In genomic region chr18:79798999-79799370, GRCh38 we compare ENCODE assay signal across 11 cellular contexts. TPM values are rescaled to one million over a fixed set of nuclear protein-coding genes. Genes with fewer than 3 reads are reported as not detected.
DNase-seq lines count a peak whose midpoint lies in the region; ATAC-seq, FAIRE-seq and TF ChIP-seq lines count a peak whose summit lies in the region.
"Had no signal": no experiment of that assay in that cellular context is flagged by ENCODE, and none has a peak within 500 bp of the region (broad histone marks: within the 10 kb centered on the region; RNA-seq: fewer than 3 reads in every experiment).

No MANE protein-coding gene starts in this region.

- H3K27ac Mint-ChIP-seq in endothelial cell (ENCODE audit: unreplicated experiment) (no peak overlapping the region), nephron progenitor cell (no peak overlapping the region)
- H3K27ac Mint-ChIP-seq: T-helper 1 cell treated with Interleukin-12 subunit alpha and Interleukin-12 subunit beta and Interleukin-4 antibody, amounts not matched to agents 30 μg/mL and 1 μg/mL, for 36 hours had no signal

- peaks cover 6% of the 10 kb centered on the region for H3K27me3 ChIP-seq in HL-60 (ENCODE audit: insufficient read depth, poor library complexity, severe bottlenecking)

- H3K4me1 ChIP-seq in A549: no peaks in the 10 kb centered on the region; the same call in 2 of the 3 replicates

- POLR2A ChIA-PET in A549 (lab: Yijun Ruan, JAX): no interaction called here

- H3K36me3 Mint-ChIP-seq in endothelial cell (ENCODE audit: low read depth, unreplicated experiment): peaks cover 9% of the 10 kb centered on the region
- no peaks in the 10 kb centered on the region for H3K36me3 Mint-ChIP-seq in nephron progenitor cell (ENCODE audit: low read depth)

- DNase-seq in A549 (ENCODE audit: low read depth in 1 of 2, low spot score in 1 of 2): no peak
- peak in 1 of 2 experiments; percentile 27 for DNase-seq in HL-60 (ENCODE audit: low read depth in 1 of 2, low spot score in 1 of 2)
- no peak for DNase-seq in endothelial cell (ENCODE audit: low spot score)
- peak; percentile 29 for DNase-seq in nephron progenitor cell
- no peak for DNase-seq in globus pallidus (ENCODE audit: low spot score)
- no peak for DNase-seq in hypothalamus (lab: John Stamatoyannopoulos, UW)
- DNase-seq: activated T-cell treated with anti-CD3 and anti-CD28 coated beads, Interleukin-2, amount 50 U/mL, for 1 hour; dermis blood vessel endothelial cell had no signal

- no peak for TF ChIP-seq RAD21 in A549 (conservative IDR thresholded peaks at IDR 0.05 in 1 of 2, IDR thresholded peaks at IDR 0.05 in 1 of 2)

- no peak for TF ChIP-seq CTCF in A549 (IDR thresholded peaks at IDR 0.05)
- no peak for TF ChIP-seq CTCF in HL-60 (IDR thresholded peaks at IDR 0.05; ENCODE audit: insufficient read depth, low read length)
- TF ChIP-seq CTCF in endothelial cell (IDR thresholded peaks at IDR 0.05; ENCODE audit: unreplicated experiment): no peak
- no peak for TF ChIP-seq CTCF in nephron progenitor cell (IDR thresholded peaks at IDR 0.05)

- H3K27ac ChIP-seq in A549 (no peak overlapping the region), HL-60 (replicated peaks) (peak overlapping the region; percentile 57)

- H3K4me3 Mint-ChIP-seq in endothelial cell (ENCODE audit: unreplicated experiment) (peak overlapping the region; percentile 82), nephron progenitor cell (peak overlapping the region; percentile 78)
- H3K4me3 Mint-ChIP-seq: T-helper 1 cell treated with Interleukin-12 subunit alpha and Interleukin-12 subunit beta and Interleukin-4 antibody, amounts not matched to agents 30 μg/mL and 1 μg/mL, for 36 hours had no signal

- peaks cover 25% of the 10 kb centered on the region for H3K27me3 Mint-ChIP-seq in endothelial cell (ENCODE audit: unreplicated experiment)
- H3K27me3 Mint-ChIP-seq in nephron progenitor cell (ENCODE audit: low read depth, poor library complexity): peaks cover 75% of the 10 kb centered on the region

- CTCF ChIA-PET in A549 (lab: Yijun Ruan, JAX): no interaction called here

- 13% methylated on average over 3 of the region's 14 CpGs for WGBS in A549 (ENCODE audit: missing lambda C conversion rate)

- no peak for FAIRE-seq in A549 (lab: Jason Lieb, UNC)

- no peak for TF ChIP-seq EP300 in A549 (IDR thresholded peaks at IDR 0.05)

- H3K4me3 ChIP-seq in A549 (peak overlapping the region; percentile 35; the same call in 2 of the 3 replicates), HL-60 (replicated peaks; ENCODE audit: insufficient read depth, low read length) (peak overlapping the region; percentile 48)

- no peaks in the 10 kb centered on the region for H3K9me3 ChIP-seq in A549

- H3K4me1 Mint-ChIP-seq in endothelial cell (ENCODE audit: unreplicated experiment) (peaks cover 9% of the 10 kb centered on the region), nephron progenitor cell (peaks cover 23% of the 10 kb centered on the region)

- H3K9me3 Mint-ChIP-seq in endothelial cell (ENCODE audit: unreplicated experiment): no peaks in the 10 kb centered on the region
- H3K9me3 Mint-ChIP-seq in nephron progenitor cell: no peaks in the 10 kb centered on the region
- H3K9me3 Mint-ChIP-seq: T-helper 1 cell treated with Interleukin-12 subunit alpha and Interleukin-12 subunit beta and Interleukin-4 antibody, amounts not matched to agents 30 μg/mL and 1 μg/mL, for 36 hours had no signal

- TF ChIP-seq POLR2A in A549 (IDR thresholded peaks at IDR 0.05; ENCODE audit: low read length): no peak

- ATAC-seq in A549 (no peak; a peak in 1 of 6 replicates), HG02798 (IDR thresholded peaks at IDR 0.05; ENCODE audit: poor library complexity, unreplicated experiment) (no peak), GM21423 (IDR thresholded peaks at IDR 0.05; ENCODE audit: unreplicated experiment) (no peak)

- peak overlapping the region; percentile 69 for H3K4me2 ChIP-seq in A549

TF ChIP-seq in A549, 52 proteins besides CTCF, POLR2A, EP300 and RAD21:
- TF ChIP-seq TP53 (CRISPR knock-in tag; IDR thresholded peaks at IDR 0.05): no peak
- TF ChIP-seq ZNF302 (CRISPR knock-in tag; IDR thresholded peaks at IDR 0.05): no peak
- TF ChIP-seq, protein P1, sequence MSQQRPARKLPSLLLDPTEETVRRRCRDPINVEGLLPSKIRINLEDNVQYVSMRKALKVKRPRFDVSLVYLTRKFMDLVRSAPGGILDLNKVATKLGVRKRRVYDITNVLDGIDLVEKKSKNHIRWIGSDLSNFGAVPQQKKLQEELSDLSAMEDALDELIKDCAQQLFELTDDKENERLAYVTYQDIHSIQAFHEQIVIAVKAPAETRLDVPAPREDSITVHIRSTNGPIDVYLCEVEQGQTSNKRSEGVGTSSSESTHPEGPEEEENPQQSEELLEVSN (IDR thresholded peaks at IDR 0.05; ENCODE audit: borderline replicate concordance, low read depth): no peak
- no peak for TF ChIP-seq ZFP36 (IDR thresholded peaks at IDR 0.05; ENCODE audit: borderline replicate concordance, partially characterized antibody)
- TF ChIP-seq HOXB13 (CRISPR knock-in tag; IDR thresholded peaks at IDR 0.05; ENCODE audit: low read depth): no peak

RNA-seq across cellular contexts. Expression of gene KCNG2, which starts 1.2 kb away (rescaled TPM):
- polyA plus RNA-seq in A549 (2011; rRNA removed): not detected in 2 replicates
- not detected in 2 replicates for polyA plus RNA-seq in A549 (2012; cell fraction: cytosol; rRNA removed)
- 0.04 TPM in 1 of 2 replicates, not detected in the other for polyA plus RNA-seq in A549 (2012; cell fraction: nucleus; rRNA removed)
- not detected in 3 replicates for polyA plus RNA-seq in A549 (2017; fragmentation: RNase III; extraction: RNeasy Plus Mini Kit Qiagen cat#74134 plus additional on column Dnase treatment)
- polyA minus RNA-seq in A549 (2011; rRNA and poly(A)+ RNA removed): not detected in 2 replicates
- 0.56 TPM for total RNA-seq in endothelial cell (ENCODE audit: unreplicated experiment)
